In genomic region chr7:102285541-102286236, GRCh38 we compare ENCODE assay signal across 2 cellular contexts.
TF ChIP-seq lines count a peak whose summit lies in the region.

No MANE protein-coding gene starts in this region.

TF ChIP-seq in H1, 55 proteins besides CTCF, POLR2A, EP300 and RAD21 (continued from another document):
- TF ChIP-seq TBP (IDR thresholded peaks at IDR 0.05; ENCODE audit: low read depth, low read length) (no peak), SIRT6 (IDR thresholded peaks at IDR 0.05; ENCODE audit: low read length) (no peak), SP2 (IDR thresholded peaks at IDR 0.05; ENCODE audit: low read length) (no peak), CREB1 (IDR thresholded peaks at IDR 0.05) (0 out of 2 replicates have a peak, but pooled peaks have one; percentile 20)

TF ChIP-seq in HEK293T, 16 proteins besides CTCF, POLR2A, EP300 and RAD21 (continued from another document):
- TF ChIP-seq PKNOX1 (IDR thresholded peaks at IDR 0.05) (no peak), L3MBTL2 (conservative IDR thresholded peaks at IDR 0.05) (no peak), HDGF (IDR thresholded peaks at IDR 0.05; ENCODE audit: borderline replicate concordance) (no peak), FOXA1 (IDR thresholded peaks at IDR 0.05) (no peak), ARNT (IDR thresholded peaks at IDR 0.05) (no peak)
